ENCODE assay signal across 8 cellular contexts in genomic region chr2:156341482-156342251, GRCh38. TPM values are rescaled to one million over a fixed set of nuclear protein-coding genes. Genes with fewer than 3 reads are reported as not detected.
DNase-seq lines count a peak whose midpoint lies in the region; ATAC-seq and TF ChIP-seq lines count a peak whose summit lies in the region.

No MANE protein-coding gene starts in this region.

- in situ Hi-C loops in SK-MEL-5 (cut with HindIII; ENCODE audit: low pct_unique_long_range_greater_than_20kb, low sequenced_read_pairs): no loop called here

- H3K9me2 ChIP-seq in HCT116 (ENCODE audit: insufficient read depth) (no peaks in the 10 kb centered on the region), MM.1S (replicated peaks; ENCODE audit: insufficient read depth, low read length) (no peaks in the 10 kb centered on the region)

- intact Hi-C loops in HCT116 (cut with micrococcal nuclease): loop anchor here (1.0 kb wide), 1 partner anchor 57 kb away; no protein-coding TSS in a partner anchor

- peaks cover 67 to 89% of the 10 kb centered on the region in 2 experiments for H3K4me1 ChIP-seq in HCT116 (ENCODE audit: control insufficient read depth in 1 of 2, insufficient read depth in 2 of 2, low read length in 2 of 2)
- H3K4me1 ChIP-seq in MM.1S (ENCODE audit: low read length): peaks cover 22% of the 10 kb centered on the region; the same call in 1 of the 2 replicates
- peaks cover 18 to 37% of the 10 kb centered on the region in 2 donors for H3K4me1 ChIP-seq in thoracic aorta (ENCODE audit: control insufficient read depth in 1 of 2, low read depth in 2 of 2)

- CTCF ChIA-PET in HCT116 (lab: Charles Lee): interaction anchor here (1.2 to 1.9 kb wide), 2 partner anchors 231 to 248 kb away, joined by 3 to 7 read pairs; no protein-coding TSS in a partner anchor
- CTCF ChIA-PET in activated naive CD4-positive, alpha-beta T cell treated with anti-CD3 and anti-CD28 coated beads, Interleukin-2, amount 10 ng/mL, durations not matched to agents 7 days and 5 days (lab: Charles Lee): interaction anchor here (1.9 to 2.2 kb wide), 2 partner anchors 58 to 248 kb away, joined by 6 to 7 read pairs; no protein-coding TSS in a partner anchor

- no peak for TF ChIP-seq CTCF in HCT116 (IDR thresholded peaks at IDR 0.05 in 2 of 3, conservative IDR thresholded peaks at IDR 0.05 in 1 of 3; ENCODE audit: borderline replicate concordance in 1 of 3, insufficient read depth in 1 of 3, low read depth in 2 of 3, low read length in 2 of 3)
- TF ChIP-seq CTCF in MM.1S (IDR thresholded peaks at IDR 0.05; ENCODE audit: low read length): no peak
- no peak for TF ChIP-seq CTCF in omental fat pad (IDR thresholded peaks at IDR 0.05)
- TF ChIP-seq CTCF in thoracic aorta (IDR thresholded peaks at IDR 0.05): no peak

- no peaks in the 10 kb centered on the region for H3K27me3 Mint-ChIP-seq in activated naive CD4-positive, alpha-beta T cell treated with anti-CD3 and anti-CD28 coated beads, Interleukin-2, amount 10 ng/mL, durations not matched to agents 7 days and 5 days

- H3K27ac ChIP-seq in HCT116 (ENCODE audit: low read depth, low read length) (peak overlapping the region; percentile 99), MM.1S (ENCODE audit: low read length) (peak overlapping the region; percentile 100), thoracic aorta (peak overlapping the region; percentile 100)

- peak; percentile 89 for DNase-seq in GM03348 (ENCODE audit: low spot score)
- peak; percentile 86 for DNase-seq in HCT116 (ENCODE audit: low read depth, low spot score)
- DNase-seq in MM.1S: peak; percentile 98
- DNase-seq in SK-MEL-5 (ENCODE audit: low read depth, low spot score): peak; percentile 97
- DNase-seq in activated naive CD4-positive, alpha-beta T cell treated with anti-CD3 and anti-CD28 coated beads, Interleukin-2, amount 10 ng/mL, durations not matched to agents 7 days and 5 days: peak; percentile 93
- peak; percentile 68 for DNase-seq in germinal center (ENCODE audit: low spot score)
- DNase-seq in omental fat pad (ENCODE audit: low spot score): peak; percentile 68
- peak; percentile 78 for DNase-seq in thoracic aorta (ENCODE audit: low spot score)

- ATAC-seq in HCT116 (peak; percentile 74), omental fat pad (ENCODE audit: low FRiP score) (peak; percentile 94), thoracic aorta (ENCODE audit: insufficient number of reproducible peaks, low FRiP score, low read depth) (peak; percentile 82)

- peaks cover 29% of the 10 kb centered on the region for H3F3A ChIP-seq in MM.1S (ENCODE audit: insufficient read depth, low read length)

- H3K27ac Mint-ChIP-seq in activated naive CD4-positive, alpha-beta T cell treated with anti-CD3 and anti-CD28 coated beads, Interleukin-2, amount 10 ng/mL, durations not matched to agents 7 days and 5 days: peak overlapping the region; percentile 99

- no TSS peak for BruUV-seq in HCT116 (replicated peaks; lab: Mats Ljungman, UMichigan)

- peak overlapping the region; percentile 85 for H3K4me2 ChIP-seq in HCT116 (ENCODE audit: low read length)
- peak overlapping the region; percentile 78 for H3K4me2 ChIP-seq in MM.1S (ENCODE audit: low read depth, low read length)

- peaks cover 48% of the 10 kb centered on the region for H3K4me1 Mint-ChIP-seq in activated naive CD4-positive, alpha-beta T cell treated with anti-CD3 and anti-CD28 coated beads, Interleukin-2, amount 10 ng/mL, durations not matched to agents 7 days and 5 days

- RAD21 ChIA-PET in HCT116 (lab: Charles Lee; ENCODE audit: low non-redundant PET in 1 of 2, low total read pairs in 2 of 2, uncharacterized antibody in 2 of 2, unreplicated experiment in 2 of 2): interaction anchor here (1.3 to 1.4 kb wide), 2 partner anchors 8 to 58 kb away, joined by 3 to 5 read pairs; no protein-coding TSS in a partner anchor

- peak overlapping the region; percentile 91 for H3K9ac ChIP-seq in HCT116 (ENCODE audit: low read length)
- H3K9ac ChIP-seq in MM.1S (ENCODE audit: low read length): peak overlapping the region; percentile 100

- H3K27me3 ChIP-seq in HCT116 (ENCODE audit: insufficient read depth, low read length) (no peaks in the 10 kb centered on the region), MM.1S (replicated peaks; ENCODE audit: insufficient read depth, low read length) (no peaks in the 10 kb centered on the region), thoracic aorta (replicated peaks; ENCODE audit: insufficient read depth) (no peaks in the 10 kb centered on the region)

- H3K9me3 ChIP-seq in HCT116 (ENCODE audit: control insufficient read depth in 1 of 2, insufficient read depth in 1 of 2, low read depth in 1 of 2, low read length in 2 of 2) (no peaks in the 10 kb centered on the region), MM.1S (replicated peaks; ENCODE audit: insufficient read depth, low read length) (no peaks in the 10 kb centered on the region), thoracic aorta (no peaks in the 10 kb centered on the region)

- H3K79me2 ChIP-seq in HCT116 (ENCODE audit: insufficient read depth, low read length): peaks cover 25% of the 10 kb centered on the region
- no peaks in the 10 kb centered on the region for H3K79me2 ChIP-seq in MM.1S (ENCODE audit: low read length)

- peaks cover 5% of the 10 kb centered on the region for H3K36me3 Mint-ChIP-seq in activated naive CD4-positive, alpha-beta T cell treated with anti-CD3 and anti-CD28 coated beads, Interleukin-2, amount 10 ng/mL, durations not matched to agents 7 days and 5 days

- TF ChIP-seq RAD21 in HCT116 (IDR thresholded peaks at IDR 0.05; ENCODE audit: low read depth): no peak

- POLR2A ChIA-PET in HCT116 (lab: Charles Lee): interaction anchor here (0.7 to 2.3 kb wide), 11 partner anchors 7 to 244 kb away, joined by 3 to 15 read pairs (median 3); partner anchors contain the start of gene NR4A2

- H3K36me3 ChIP-seq in HCT116 (ENCODE audit: control insufficient read depth in 1 of 2, insufficient read depth in 2 of 2, low read length in 2 of 2) (no peaks in the 10 kb centered on the region), MM.1S (replicated peaks; ENCODE audit: insufficient read depth, low read length) (no peaks in the 10 kb centered on the region), thoracic aorta (no peaks in the 10 kb centered on the region)

- H4K20me1 ChIP-seq in HCT116 (ENCODE audit: insufficient read depth): no peaks in the 10 kb centered on the region
- no peaks in the 10 kb centered on the region for H4K20me1 ChIP-seq in MM.1S (ENCODE audit: insufficient read depth, low read length)

- TF ChIP-seq POLR2A in HCT116 (IDR thresholded peaks at IDR 0.05; ENCODE audit: borderline replicate concordance, extremely low read depth, insufficient read depth, insufficient read length): peak; percentile 43

- H2AFZ ChIP-seq in HCT116 (ENCODE audit: low read depth, low read length, poor library complexity, severe bottlenecking) (no peak overlapping the region), MM.1S (ENCODE audit: low read length) (peak overlapping the region; percentile 72)

- no peaks in the 10 kb centered on the region for H3K9me3 Mint-ChIP-seq in activated naive CD4-positive, alpha-beta T cell treated with anti-CD3 and anti-CD28 coated beads, Interleukin-2, amount 10 ng/mL, durations not matched to agents 7 days and 5 days

- H3K4me3 ChIP-seq in HCT116 (replicated peaks in 1 of 2; ENCODE audit: low read depth in 1 of 2, low read length in 2 of 2): peak overlapping the region; percentile 71 to 77
- H3K4me3 ChIP-seq in MM.1S (ENCODE audit: low read length): peak overlapping the region; percentile 78
- peak overlapping the region; percentile 100 for H3K4me3 ChIP-seq in thoracic aorta

- H3K4me3 Mint-ChIP-seq in activated naive CD4-positive, alpha-beta T cell treated with anti-CD3 and anti-CD28 coated beads, Interleukin-2, amount 10 ng/mL, durations not matched to agents 7 days and 5 days: peak overlapping the region; percentile 80

TF ChIP-seq in HCT116, 20 proteins besides CTCF, POLR2A, EP300 and RAD21:
- TF ChIP-seq POLR2AphosphoS5 (IDR thresholded peaks at IDR 0.05; ENCODE audit: low read depth, low read length) (peak; percentile 96), MAX (IDR thresholded peaks at IDR 0.05) (no peak), YY1 (IDR thresholded peaks at IDR 0.05; ENCODE audit: extremely low read depth, insufficient replicate concordance, low read depth, low read length) (peak; percentile 5), CEBPB (IDR thresholded peaks at IDR 0.05; ENCODE audit: low read depth) (no peak)
TF ChIP-seq in HCT116: peak in this region for 2.

RNA-seq across cellular contexts. Expression of gene NR4A2, which starts 9.1 kb away (rescaled TPM):
- 17.9 TPM for total RNA-seq in HCT116 (2021; ENCODE audit: unreplicated experiment)
- 27.2 and 107 TPM in 2 replicates for polyA plus RNA-seq in HCT116 (2012)
- 4.3 and 5.2 TPM in 2 replicates for total RNA-seq in SK-MEL-5 (2014; rRNA removed; shearing (Covaris generic))
- 17.6 and 22.2 TPM in 2 replicates for polyA plus RNA-seq in SK-MEL-5 (2015; cell fraction: cytosol; rRNA removed)
- 25.3 and 30.1 TPM in 2 replicates for polyA plus RNA-seq in SK-MEL-5 (2015; cell fraction: nucleus; rRNA removed)
- 100 to 1,000 TPM in 1 of 4 donors, 10 to 100 TPM in 2, 1 to 10 TPM in 1; 6.0 to 178 (median 13.6) TPM for total RNA-seq in omental fat pad
- 10 to 100 TPM in 1 of 2 donors, 1 to 10 TPM in 1; 4.4 to 11.5 TPM for total RNA-seq in thoracic aorta

Comparison
In these comparisons a context has a peak if more than half of its experiments do, and no peak if none do; other contexts are left out.
1. Peak in every context shown above with its lines: DNase-seq, ATAC-seq, H3K4me3 ChIP-seq and H3K27ac ChIP-seq.